ENCODE assay signal across 9 cellular contexts in genomic region chr9:127283917-127284316, GRCh38. TPM values are rescaled to one million over a fixed set of nuclear protein-coding genes. Genes with fewer than 3 reads are reported as not detected.
A peak's percentile ranks its signal among the peaks of the same experiment; 100 is the strongest.
DNase-seq lines count a peak whose midpoint lies in the region; ATAC-seq and TF ChIP-seq lines count a peak whose summit lies in the region.
"Had no signal": no experiment of that assay in that cellular context is flagged by ENCODE, and none has a peak within 500 bp of the region (broad histone marks: within the 10 kb centered on the region; RNA-seq: fewer than 3 reads in every experiment).

No MANE protein-coding gene starts in this region.

- H3K27ac ChIP-seq in endodermal cell (ENCODE audit: low read depth, low read length) (no peak overlapping the region), vagina (no peak overlapping the region)

- H3K4me3 Mint-ChIP-seq in endodermal cell, result no peak overlapping the region
- H3K4me3 Mint-ChIP-seq: memory B cell had no signal

- no peaks in the 10 kb centered on the region for H3K27me3 ChIP-seq in endodermal cell (ENCODE audit: control insufficient read depth, insufficient read depth, low read length, poor library complexity, severe bottlenecking)
- H3K27me3 ChIP-seq in vagina, result no peaks in the 10 kb centered on the region

- H3K27me3 Mint-ChIP-seq in endodermal cell (ENCODE audit: insufficient read depth), result no peaks in the 10 kb centered on the region
- H3K27me3 Mint-ChIP-seq: memory B cell had no signal

- TF ChIP-seq POLR2A in vagina (IDR thresholded peaks at IDR 0.05), result no peak

- 85% methylated on average over 2 of the region's 2 CpGs; no CpG with 5 or more reads in 1 of the 2 experiments for WGBS in endodermal cell (ENCODE audit: insufficient coverage in 1 of 2, insufficient read length in 1 of 2), 2 experiments

- H3K36me3 Mint-ChIP-seq in endodermal cell (ENCODE audit: low read depth), result no peaks in the 10 kb centered on the region

- no peak for ATAC-seq in GM18907 (IDR thresholded peaks at IDR 0.05; ENCODE audit: unreplicated experiment)

- peak; percentile 61 for TF ChIP-seq CTCF in endodermal cell (conservative IDR thresholded peaks at IDR 0.05)
- TF ChIP-seq CTCF in vagina (IDR thresholded peaks at IDR 0.05), result no peak

- H3K9ac ChIP-seq in endodermal cell (ENCODE audit: extremely low read depth, low read length, poor library complexity, severe bottlenecking), result no peak overlapping the region

- H3K36me3 ChIP-seq in endodermal cell (ENCODE audit: control insufficient read depth, insufficient read depth, low read length) (no peaks in the 10 kb centered on the region), vagina (no peaks in the 10 kb centered on the region)

- no peak overlapping the region for H3K4me3 ChIP-seq in endodermal cell (ENCODE audit: low read length)
- H3K4me3 ChIP-seq in vagina, result no peak overlapping the region

- H3K4me1 Mint-ChIP-seq in endodermal cell, result no peaks in the 10 kb centered on the region

- intact Hi-C loops in vagina (cut with DNase I), result no loop called here

- DNase-seq in DMS 273 (lab: John Stamatoyannopoulos, UW; ENCODE audit: unreplicated experiment), result peak; percentile 29
- DNase-seq in DMS 273 treated with DMSO at 0.1 percent for 48 hours (lab: John Stamatoyannopoulos, UW), result no peak
- peak; percentile 5 for DNase-seq in OCI-M1 (lab: John Stamatoyannopoulos, UW)
- DNase-seq in endodermal cell, result peak; percentile 62
- DNase-seq in putamen (ENCODE audit: low spot score), result peak; percentile 42
- DNase-seq in activated CD4-positive, CD25-positive, alpha-beta regulatory T cell treated with anti-CD3 and anti-CD28 coated beads, Interleukin-2, amount 50 U/mL, for 72 hours, result no peak
- no peak for DNase-seq in vagina (ENCODE audit: extremely low spot score in 2 of 2)

- H3K9me3 Mint-ChIP-seq in endodermal cell, result no peaks in the 10 kb centered on the region

- H3K4me1 ChIP-seq in endodermal cell (ENCODE audit: control insufficient read depth, insufficient read depth, low read length) (no peaks in the 10 kb centered on the region), vagina (no peaks in the 10 kb centered on the region)

- H3K9me3 ChIP-seq in endodermal cell (ENCODE audit: control insufficient read depth, low read length) (no peaks in the 10 kb centered on the region), vagina (no peaks in the 10 kb centered on the region)

- no peak overlapping the region for H3K27ac Mint-ChIP-seq in endodermal cell
- H3K27ac Mint-ChIP-seq: memory B cell had no signal

RNA-seq across cellular contexts. Expression of gene GARNL3, which starts 19.3 kb away (rescaled TPM):
- total RNA-seq in endodermal cell (10 to 100 TPM in 1 of 2 donors, 1 to 10 TPM in 1; 7.2 to 12.8 TPM), vagina (31.4 TPM)
- polyA plus RNA-seq in endodermal cell (2013, experiment 1 of 2), result 10.0 TPM
- 10.1 TPM for polyA plus RNA-seq in endodermal cell (2013, experiment 2 of 2)

Comparison
In these comparisons a context has a peak if more than half of its experiments do, and no peak if none do; other contexts are left out.
1. DNase-seq: peak in DMS 273 (single experiment), OCI-M1 (single experiment), endodermal cell (single experiment) and putamen (single experiment); none in DMS 273 treated with DMSO at 0.1 percent for 48 hours (single experiment), activated CD4-positive, CD25-positive, alpha-beta regulatory T cell treated with anti-CD3 and anti-CD28 coated beads, Interleukin-2, amount 50 U/mL, for 72 hours (single experiment) and vagina (0 of 2).